ENCODE assay signal across 8 cellular contexts in genomic region chr11:65429724-65430405, GRCh38. TPM values are rescaled to one million over a fixed set of nuclear protein-coding genes. Genes with fewer than 3 reads are reported as not detected.
A peak's percentile ranks its signal among the peaks of the same experiment; 100 is the strongest.
DNase-seq lines count a peak whose midpoint lies in the region; ATAC-seq and TF ChIP-seq lines count a peak whose summit lies in the region.

No MANE protein-coding gene starts in this region.

- 0 out of 2 replicates have a peak overlapping the region, but pooled peaks have one; percentile 5 for H3K4ac ChIP-seq in IMR-90 (ENCODE audit: low read depth, low read length)

- H4K91ac ChIP-seq in IMR-90 (ENCODE audit: insufficient read depth, low read depth, low read length) = no peak overlapping the region

- H3K9me1 ChIP-seq in IMR-90 (ENCODE audit: insufficient read depth, low read length) = no peaks in the 10 kb centered on the region; the same call in 1 of the 2 replicates

- peak overlapping the region; percentile 81 for H3K4me2 ChIP-seq in IMR-90 (ENCODE audit: low read depth, low read length)

- peak overlapping the region; percentile 93 for H3K23ac ChIP-seq in IMR-90 (ENCODE audit: low read depth, low read length)

- H2BK15ac ChIP-seq in IMR-90 (ENCODE audit: low read depth, low read length) = no peak overlapping the region

- peak overlapping the region; percentile 12 for H3K27ac ChIP-seq in IMR-90 (ENCODE audit: insufficient read depth, low read length)

- peak overlapping the region; percentile 50 for H3K14ac ChIP-seq in IMR-90 (replicated peaks; ENCODE audit: low read depth, low read length)

- H4K8ac ChIP-seq in IMR-90 (ENCODE audit: low read depth in 2 of 2, low read length in 2 of 2) = no peak overlapping the region

- H3K9ac ChIP-seq in IMR-90 (ENCODE audit: low read depth, low read length) = peak overlapping the region; percentile 66

- H3K79me1 ChIP-seq in IMR-90 (ENCODE audit: low read depth in 1 of 2, low read length in 2 of 2) = peaks cover 5 to 27% of the 10 kb centered on the region in 2 experiments; a peak in 3 of 4 replicates

- TF ChIP-seq CTCF in IMR-90 (conservative IDR thresholded peaks at IDR 0.05; ENCODE audit: low read depth, low read length) (no peak), nephron progenitor cell (IDR thresholded peaks at IDR 0.05) (no peak)

- no peaks in the 10 kb centered on the region for H3K9me3 ChIP-seq in IMR-90 (ENCODE audit: control insufficient read depth, insufficient read depth, low read length)

- H2AFZ ChIP-seq in IMR-90 (replicated peaks; ENCODE audit: low read length, poor library complexity) = peak overlapping the region; percentile 49

- H4K20me1 ChIP-seq in IMR-90 (ENCODE audit: insufficient read depth, low read length) = peaks cover 97% of the 10 kb centered on the region

- H2BK5ac ChIP-seq in IMR-90 (ENCODE audit: low read depth, low read length, poor library complexity, severe bottlenecking) = peak overlapping the region; percentile 65

- intact Hi-C loops in IMR-90 (cut with micrococcal nuclease) = loop anchor here (5.0 kb wide), 1 partner anchor 82 kb away; no protein-coding TSS in a partner anchor

- H3K27me3 ChIP-seq in IMR-90 (ENCODE audit: control insufficient read depth, insufficient read depth, low read length) = no peaks in the 10 kb centered on the region

- peak overlapping the region; percentile 68 for H2AK9ac ChIP-seq in IMR-90 (replicated peaks; ENCODE audit: low read depth, low read length, poor library complexity)

- POLR2A ChIA-PET in IMR-90 (lab: Charles Lee; ENCODE audit: unreplicated experiment) = interaction anchor here (1.0 to 1.7 kb wide), 3 partner anchors 10 to 78 kb away, joined by 3 to 6 read pairs (median 5); partner anchors contain the start of gene MALAT1

- peak overlapping the region; percentile 44 for H3K4me3 Mint-ChIP-seq in nephron progenitor cell

- TF ChIP-seq RAD21 in IMR-90 (IDR thresholded peaks at IDR 0.05; ENCODE audit: low read length) = no peak

- H3K36me3 ChIP-seq in IMR-90 (ENCODE audit: control insufficient read depth, insufficient read depth, low read length) = peaks cover 35% of the 10 kb centered on the region

- H3K9me3 Mint-ChIP-seq in nephron progenitor cell = no peaks in the 10 kb centered on the region

- WGBS in IMR-90 (ENCODE audit: extremely low coverage in 2 of 2, insufficient read length in 1 of 2), 2 experiments = no CpG with 5 or more reads among the region's 9 CpGs

- peak; percentile 80 for TF ChIP-seq POLR2A in IMR-90 (IDR thresholded peaks at IDR 0.05; ENCODE audit: low read depth, low read length)
- peak; percentile 85 for TF ChIP-seq POLR2A in erythroblast (IDR thresholded peaks at IDR 0.05; ENCODE audit: low read length)

- no peak overlapping the region for H2BK20ac ChIP-seq in IMR-90 (ENCODE audit: low read depth, low read length)

- 0 out of 2 replicates have a peak overlapping the region, but pooled peaks have one; percentile 0 for H2AK5ac ChIP-seq in IMR-90 (ENCODE audit: low read depth, low read length)

- dilution Hi-C loops in IMR-90 (cut with HindIII; ENCODE audit: low sequenced_read_pairs, unreplicated experiment) = no loop called here

- no peak overlapping the region for H2BK120ac ChIP-seq in IMR-90 (ENCODE audit: low read depth, low read length)

- peaks cover 2% of the 10 kb centered on the region; the same call in 1 of the 2 replicates for H3K4me1 ChIP-seq in IMR-90 (ENCODE audit: control insufficient read depth, insufficient read depth, low read length)

- no peak overlapping the region for H3K18ac ChIP-seq in IMR-90 (ENCODE audit: low read depth, low read length)

- CTCF ChIA-PET in IMR-90 (lab: Yijun Ruan, JAX) = interaction anchor here (1.0 kb wide), 1 partner anchor 13 kb away, joined by 3 read pairs; no protein-coding TSS in a partner anchor

- H3K4me1 Mint-ChIP-seq in nephron progenitor cell = peaks cover 61% of the 10 kb centered on the region

- H3K27ac Mint-ChIP-seq in nephron progenitor cell = peak overlapping the region; percentile 84

- peak overlapping the region; percentile 35 for H3K4me3 ChIP-seq in IMR-90 (ENCODE audit: insufficient read depth, low read depth, low read length)

- peaks cover 3% of the 10 kb centered on the region for H3K36me3 Mint-ChIP-seq in nephron progenitor cell (ENCODE audit: low read depth)

- H4K5ac ChIP-seq in IMR-90 (ENCODE audit: low read depth, low read length) = no peak overlapping the region

- in situ Hi-C loops in Caki2 (cut with HindIII; ENCODE audit: low pct_unique_long_range_greater_than_20kb, low sequenced_read_pairs) (no loop called here), IMR-90 (cut with MboI; ENCODE audit: low sequenced_read_pairs) (no loop called here)

- no peaks in the 10 kb centered on the region for H3K27me3 Mint-ChIP-seq in nephron progenitor cell (ENCODE audit: low read depth, poor library complexity)

- peak; percentile 74 for DNase-seq in Caki2 (ENCODE audit: low read depth)
- DNase-seq in IMR-90 = peak; percentile 80
- DNase-seq in activated CD4-positive, alpha-beta T cell treated with anti-CD3 and anti-CD28 coated beads for 48 hours = peak; percentile 46
- peak; percentile 45 to 72 for DNase-seq in erythroblast (lab: John Stamatoyannopoulos, UW)
- DNase-seq in nephron progenitor cell = no peak
- DNase-seq in NCI-H2107 (lab: John Stamatoyannopoulos, UW) = no peak

- ATAC-seq in IMR-90 (ENCODE audit: low read depth) = peak; percentile 1
- no peak for ATAC-seq in GM18867 (IDR thresholded peaks at IDR 0.05; ENCODE audit: unreplicated experiment)
- no peak for ATAC-seq in HG02678 (IDR thresholded peaks at IDR 0.05; ENCODE audit: unreplicated experiment)

- H3K56ac ChIP-seq in IMR-90 (ENCODE audit: extremely low read depth, insufficient read depth, low read length) = 0 out of 2 replicates have a peak overlapping the region, but pooled peaks have one; percentile 3

- BruUV-seq in IMR-90 (replicated peaks; lab: Mats Ljungman, UMichigan) = no TSS peak

TF ChIP-seq in IMR-90, 13 proteins besides CTCF, POLR2A, EP300 and RAD21:
- no peak for TF ChIP-seq FOS (IDR thresholded peaks at IDR 0.05; ENCODE audit: low read depth, low read length)
- TF ChIP-seq BHLHE40 (IDR thresholded peaks at IDR 0.05; ENCODE audit: low read depth, low read length) = peak; percentile 19; the same call in 1 of the 2 replicates
- TF ChIP-seq MAZ (IDR thresholded peaks at IDR 0.05; ENCODE audit: borderline replicate concordance, low read depth, low read length) = no peak; the same call in 1 of the 2 replicates
- TF ChIP-seq RFX5 (IDR thresholded peaks at IDR 0.05; ENCODE audit: low read depth, low read length) = no peak
- no peak for TF ChIP-seq SMC3 (IDR thresholded peaks at IDR 0.05; ENCODE audit: low read depth, low read length)
- no peak; the same call in 1 of the 2 replicates for TF ChIP-seq NFE2L2 (IDR thresholded peaks at IDR 0.05; ENCODE audit: low read depth, low read length)
- TF ChIP-seq CHD1 (IDR thresholded peaks at IDR 0.05; ENCODE audit: low read depth, low read length) = peak; percentile 93
- no peak for TF ChIP-seq RCOR1 (IDR thresholded peaks at IDR 0.05; ENCODE audit: insufficient replicate concordance, low read length)
TF ChIP-seq in IMR-90: peak in this region for 2.

RNA-seq across cellular contexts. Expression of gene NEAT1, which starts 7.3 kb away (rescaled TPM):
- 2.3 and 8.7 TPM in 2 replicates for total RNA-seq in Caki2 (2014; rRNA removed; shearing (Covaris generic); ENCODE audit: low replicate concordance)
- 30.1 and 38.0 TPM in 2 replicates for total RNA-seq in IMR-90 (2012; rRNA removed)
- 56.3 and 114 TPM in 2 replicates for polyA plus RNA-seq in IMR-90 (2012; rRNA removed)
- polyA plus RNA-seq in IMR-90 (2012; cell fraction: cytosol; rRNA removed) = 12.5 and 21.1 TPM in 2 replicates
- polyA plus RNA-seq in IMR-90 (2012; cell fraction: nucleus; rRNA removed; ENCODE audit: low replicate concordance) = 237 and 1,050 TPM in 2 replicates

RNA-seq across cellular contexts. Expression of gene FRMD8, which starts 43.4 kb away (rescaled TPM):
- total RNA-seq in Caki2 (2014; rRNA removed; shearing (Covaris generic); ENCODE audit: low replicate concordance) = 24.8 and 35.5 TPM in 2 replicates
- total RNA-seq in IMR-90 (2012; rRNA removed) = 10.8 and 11.3 TPM in 2 replicates
- polyA plus RNA-seq in IMR-90 (2012; rRNA removed) = 19.8 and 22.5 TPM in 2 replicates
- 30.0 and 36.2 TPM in 2 replicates for polyA plus RNA-seq in IMR-90 (2012; cell fraction: cytosol; rRNA removed)
- polyA plus RNA-seq in IMR-90 (2012; cell fraction: nucleus; rRNA removed; ENCODE audit: low replicate concordance) = 33.2 and 66.1 TPM in 2 replicates

RNA-seq across cellular contexts. Expression of gene SLC25A45, which starts 47.4 kb away (rescaled TPM):
- 1.1 and 2.3 TPM in 2 replicates for total RNA-seq in Caki2 (2014; rRNA removed; shearing (Covaris generic); ENCODE audit: low replicate concordance)
- 0.56 and 0.72 TPM in 2 replicates for total RNA-seq in IMR-90 (2012; rRNA removed)
- 1.2 and 1.3 TPM in 2 replicates for polyA plus RNA-seq in IMR-90 (2012; rRNA removed)
- 0.69 and 1.5 TPM in 2 replicates for polyA plus RNA-seq in IMR-90 (2012; cell fraction: cytosol; rRNA removed)
- 5.8 and 7.2 TPM in 2 replicates for polyA plus RNA-seq in IMR-90 (2012; cell fraction: nucleus; rRNA removed; ENCODE audit: low replicate concordance)

Comparison
In these comparisons a context has a peak if more than half of its experiments do, and no peak if none do; other contexts are left out.
1. DNase-seq: peak in Caki2 (single experiment), IMR-90 (single experiment), activated CD4-positive, alpha-beta T cell treated with anti-CD3 and anti-CD28 coated beads for 48 hours (single experiment) and erythroblast (2 of 2); none in nephron progenitor cell (single experiment) and NCI-H2107 (single experiment).